In the genomic region with DNA sequence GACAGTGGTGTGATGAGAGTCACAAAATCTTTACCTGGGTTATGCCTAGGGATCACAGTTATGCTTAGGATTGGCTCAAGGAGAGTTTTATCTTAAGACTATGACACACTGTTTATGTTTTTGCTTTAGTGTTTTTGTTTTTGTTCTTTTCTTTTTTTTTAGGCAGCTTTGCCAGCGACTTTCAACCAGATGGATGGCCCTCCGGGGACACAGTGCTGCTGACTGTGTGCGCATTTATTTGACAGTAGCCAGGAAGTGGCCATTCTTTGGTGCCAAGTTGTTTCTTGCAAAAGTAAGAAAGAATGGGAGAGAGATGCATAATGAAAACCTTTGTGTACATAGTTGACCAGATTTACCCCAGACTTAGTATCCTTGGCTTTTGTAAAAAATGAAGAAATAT, we compare ENCODE assay signal across 1 cellular context.
TF ChIP-seq lines count a peak whose summit lies in the region.

No MANE protein-coding gene starts in this region.

TF ChIP-seq in IMR-90, 13 proteins besides CTCF, POLR2A, EP300 and RAD21:
- no peak for TF ChIP-seq MXI1 (IDR thresholded peaks at IDR 0.05; ENCODE audit: borderline replicate concordance, low read depth, low read length)
- TF ChIP-seq RFX5 (IDR thresholded peaks at IDR 0.05; ENCODE audit: low read depth, low read length) = no peak
- TF ChIP-seq, protein P1, sequence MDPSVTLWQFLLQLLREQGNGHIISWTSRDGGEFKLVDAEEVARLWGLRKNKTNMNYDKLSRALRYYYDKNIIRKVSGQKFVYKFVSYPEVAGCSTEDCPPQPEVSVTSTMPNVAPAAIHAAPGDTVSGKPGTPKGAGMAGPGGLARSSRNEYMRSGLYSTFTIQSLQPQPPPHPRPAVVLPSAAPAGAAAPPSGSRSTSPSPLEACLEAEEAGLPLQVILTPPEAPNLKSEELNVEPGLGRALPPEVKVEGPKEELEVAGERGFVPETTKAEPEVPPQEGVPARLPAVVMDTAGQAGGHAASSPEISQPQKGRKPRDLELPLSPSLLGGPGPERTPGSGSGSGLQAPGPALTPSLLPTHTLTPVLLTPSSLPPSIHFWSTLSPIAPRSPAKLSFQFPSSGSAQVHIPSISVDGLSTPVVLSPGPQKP (IDR thresholded peaks at IDR 0.05; ENCODE audit: borderline replicate concordance, low read depth, low read length) = no peak
- TF ChIP-seq, protein P2, sequence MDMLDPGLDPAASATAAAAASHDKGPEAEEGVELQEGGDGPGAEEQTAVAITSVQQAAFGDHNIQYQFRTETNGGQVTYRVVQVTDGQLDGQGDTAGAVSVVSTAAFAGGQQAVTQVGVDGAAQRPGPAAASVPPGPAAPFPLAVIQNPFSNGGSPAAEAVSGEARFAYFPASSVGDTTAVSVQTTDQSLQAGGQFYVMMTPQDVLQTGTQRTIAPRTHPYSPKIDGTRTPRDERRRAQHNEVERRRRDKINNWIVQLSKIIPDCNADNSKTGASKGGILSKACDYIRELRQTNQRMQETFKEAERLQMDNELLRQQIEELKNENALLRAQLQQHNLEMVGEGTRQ (IDR thresholded peaks at IDR 0.05; ENCODE audit: low read depth, low read length) = no peak
- no peak for TF ChIP-seq CHD1 (IDR thresholded peaks at IDR 0.05; ENCODE audit: low read depth, low read length)
- TF ChIP-seq BHLHE40 (IDR thresholded peaks at IDR 0.05; ENCODE audit: low read depth, low read length) = no peak
- no peak for TF ChIP-seq CEBPB (IDR thresholded peaks at IDR 0.05; ENCODE audit: low read depth, low read length)
- TF ChIP-seq NFE2L2 (IDR thresholded peaks at IDR 0.05; ENCODE audit: low read depth, low read length) = no peak
- TF ChIP-seq FOS (IDR thresholded peaks at IDR 0.05; ENCODE audit: low read depth, low read length) = no peak
- TF ChIP-seq SMC3 (IDR thresholded peaks at IDR 0.05; ENCODE audit: low read depth, low read length) = no peak
- no peak for TF ChIP-seq RCOR1 (IDR thresholded peaks at IDR 0.05; ENCODE audit: insufficient replicate concordance, low read length)
- no peak for TF ChIP-seq MAFK (IDR thresholded peaks at IDR 0.05; ENCODE audit: low read depth, low read length)
- no peak for TF ChIP-seq MAZ (IDR thresholded peaks at IDR 0.05; ENCODE audit: borderline replicate concordance, low read depth, low read length)
